In the genomic region with DNA sequence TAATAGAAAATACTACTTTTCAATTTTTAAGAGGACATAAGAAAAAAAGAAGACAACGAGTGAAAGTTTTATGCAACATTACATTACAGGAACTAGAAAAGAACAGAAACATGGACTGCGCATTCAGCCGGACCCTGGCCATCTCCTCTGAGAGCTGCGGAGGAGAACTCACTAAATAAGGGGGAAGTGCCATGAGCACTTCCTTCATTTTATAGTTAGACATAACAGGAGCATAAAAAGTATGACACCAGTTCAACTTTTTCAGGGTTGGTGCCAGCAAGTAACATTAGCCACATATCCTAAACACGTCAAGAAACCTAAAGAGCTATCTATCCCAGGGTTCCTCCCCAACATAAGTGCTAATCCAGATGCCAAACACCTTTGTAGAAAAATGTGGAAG, we compare ENCODE assay signal across 10 cellular contexts.
DNase-seq lines count a peak whose midpoint lies in the region; ATAC-seq and TF ChIP-seq lines count a peak whose summit lies in the region.
"Had no signal": no experiment of that assay in that cellular context is flagged by ENCODE, and none has a peak within 500 bp of the region (broad histone marks: within the 10 kb centered on the region; RNA-seq: fewer than 3 reads in every experiment).

No MANE protein-coding gene starts in this region.

- 56 to 65% methylated on average over 5 of the region's 5 CpGs for WGBS in sigmoid colon, 2 donors

- intact Hi-C loops in sigmoid colon (cut with DNase I) = loop anchor here (5.0 kb wide), 1 partner anchor 79 kb away; a partner anchor contains a TSS

- no peak for TF ChIP-seq CTCF in right atrium auricular region (IDR thresholded peaks at IDR 0.05)
- no peak for TF ChIP-seq CTCF in sigmoid colon (IDR thresholded peaks at IDR 0.05)

- H3K27me3 ChIP-seq in right atrium auricular region (no peaks in the 10 kb centered on the region), sigmoid colon (no peaks in the 10 kb centered on the region)

- H3K36me3 ChIP-seq in SK-N-MC (ENCODE audit: insufficient read depth, low read length) (no peaks in the 10 kb centered on the region), right atrium auricular region (no peaks in the 10 kb centered on the region), sigmoid colon (no peaks in the 10 kb centered on the region)

- no peak overlapping the region for H3K27ac ChIP-seq in SK-N-MC
- peak overlapping the region; percentile 62 to 67 for H3K27ac ChIP-seq in right atrium auricular region
- H3K27ac ChIP-seq in sigmoid colon = peak overlapping the region; percentile 56 to 77 (median 70)

- H3K4me3 ChIP-seq in SK-N-MC = 0 out of 2 replicates have a peak overlapping the region, but pooled peaks have one; percentile 75
- H3K4me3 ChIP-seq in right atrium auricular region = no peak overlapping the region
- H3K4me3 ChIP-seq in sigmoid colon = no peak overlapping the region

- peaks cover 0 to 9% of the 10 kb centered on the region in 2 donors for H3K4me1 ChIP-seq in right atrium auricular region
- H3K4me1 ChIP-seq in sigmoid colon = peaks cover 0 to 32% (median 28%) of the 10 kb centered on the region in 4 donors

- TF ChIP-seq EP300 in sigmoid colon (IDR thresholded peaks at IDR 0.05) = no peak

- DNase-seq in GF-D8 (lab: John Stamatoyannopoulos, UW) (peak; percentile 28), SK-N-MC (ENCODE audit: low read depth, low spot score) (no peak), right atrium auricular region (ENCODE audit: low spot score) (no peak), sigmoid colon (no peak), NCI-H2227 (lab: John Stamatoyannopoulos, UW; ENCODE audit: unreplicated experiment) (no peak)
- no peak for DNase-seq in effector CD4-positive, alpha-beta T cell
- DNase-seq: activated naive CD4-positive, alpha-beta T cell treated with anti-CD3 and anti-CD28 coated beads for 36 hours; NCI-H2171 treated with DMSO at 0.1 percent for 48 hours had no signal

- H3K9me3 ChIP-seq in SK-N-MC (ENCODE audit: low read depth, low read length) (no peaks in the 10 kb centered on the region), right atrium auricular region (no peaks in the 10 kb centered on the region), sigmoid colon (no peaks in the 10 kb centered on the region)

- H3K9ac ChIP-seq in SK-N-MC (ENCODE audit: insufficient read length) = no peak overlapping the region

- no peak for TF ChIP-seq POLR2A in sigmoid colon (IDR thresholded peaks at IDR 0.05)

- ATAC-seq in GM18511 (IDR thresholded peaks at IDR 0.05; ENCODE audit: unreplicated experiment) (no peak), GM21786 (IDR thresholded peaks at IDR 0.05; ENCODE audit: unreplicated experiment) (no peak)
